16 cellular contexts compared by ENCODE assay signal in genomic region chr1:184487561-184488200, GRCh38.
DNase-seq lines count a peak whose midpoint lies in the region; ATAC-seq, FAIRE-seq and TF ChIP-seq lines count a peak whose summit lies in the region.
"Had no signal": no experiment of that assay in that cellular context is flagged by ENCODE, and none has a peak within 500 bp of the region (broad histone marks: within the 10 kb centered on the region; RNA-seq: fewer than 3 reads in every experiment).

No MANE protein-coding gene starts in this region.

- DNase-seq in HCEC 1CT (peak; percentile 80), fibroblast of villous mesenchyme (ENCODE audit: low read depth) (peak; percentile 62), SK-N-DZ (ENCODE audit: low spot score) (no peak), hepatic stellate cell (ENCODE audit: low spot score) (no peak)
- DNase-seq in naive thymus-derived CD4-positive, alpha-beta T cell = no peak
- DNase-seq: Calu3; CD4-positive, alpha-beta T cell; DMS79; GM23248; NCI-H1694; NCI-H2107; PC-9 had no signal

- no peaks in the 10 kb centered on the region for H3K36me3 Mint-ChIP-seq in naive thymus-derived CD4-positive, alpha-beta T cell

- no peaks in the 10 kb centered on the region for H3K9me3 Mint-ChIP-seq in naive thymus-derived CD4-positive, alpha-beta T cell
- H3K9me3 Mint-ChIP-seq: CD4-positive, alpha-beta T cell had no signal

- TF ChIP-seq CTCF in fibroblast of villous mesenchyme (IDR thresholded peaks at IDR 0.05; ENCODE audit: insufficient read depth, low read depth, low read length) = no peak

- no peak overlapping the region for H3K9ac ChIP-seq in skeletal muscle tissue (ENCODE audit: low read depth in 1 of 3, low read length in 3 of 3)
- H3K9ac ChIP-seq: GM23248 had no signal

- H3K27me3 Mint-ChIP-seq in naive thymus-derived CD4-positive, alpha-beta T cell = peaks cover 0 to 6% (median 0%) of the 10 kb centered on the region in 5 donors
- H3K27me3 Mint-ChIP-seq: B cell; CD4-positive, alpha-beta T cell had no signal

- CTCF ChIA-PET in naive thymus-derived CD4-positive, alpha-beta T cell (lab: Charles Lee) = no interaction called here

- no peaks in the 10 kb centered on the region for H3K27me3 ChIP-seq in skeletal muscle tissue (ENCODE audit: control insufficient read depth in 3 of 3, insufficient read depth in 3 of 3, low read length in 3 of 3)
- H3K27me3 ChIP-seq in naive thymus-derived CD4-positive, alpha-beta T cell (ENCODE audit: control insufficient read depth in 2 of 2, insufficient read depth in 2 of 2, low read length in 2 of 2) = no peaks in the 10 kb centered on the region

- H3K27ac Mint-ChIP-seq in naive thymus-derived CD4-positive, alpha-beta T cell = no peak overlapping the region
- H3K27ac Mint-ChIP-seq: B cell; CD4-positive, alpha-beta T cell had no signal

- intact Hi-C loops in naive thymus-derived CD4-positive, alpha-beta T cell (cut with micrococcal nuclease) = no loop called here

- H3K36me3 ChIP-seq in skeletal muscle tissue (ENCODE audit: control insufficient read depth in 3 of 3, insufficient read depth in 3 of 3, low read length in 3 of 3) = no peaks in the 10 kb centered on the region
- no peaks in the 10 kb centered on the region for H3K36me3 ChIP-seq in naive thymus-derived CD4-positive, alpha-beta T cell (ENCODE audit: control insufficient read depth in 2 of 3, insufficient read depth in 3 of 3, low read length in 3 of 3)

- H3K27ac ChIP-seq in skeletal muscle tissue (ENCODE audit: low read depth, low read length) = peak overlapping the region; percentile 59
- H3K27ac ChIP-seq in naive thymus-derived CD4-positive, alpha-beta T cell (ENCODE audit: low read depth, low read length) = no peak overlapping the region
- H3K27ac ChIP-seq: GM23248, PC-9 had no signal

- peaks cover 63 to 80% (median 67%) of the 10 kb centered on the region in 3 donors for H3K4me1 ChIP-seq in skeletal muscle tissue (ENCODE audit: control insufficient read depth in 3 of 3, insufficient read depth in 3 of 3, low read length in 3 of 3)
- peaks cover 0 to 5% of the 10 kb centered on the region in 2 donors for H3K4me1 ChIP-seq in naive thymus-derived CD4-positive, alpha-beta T cell (ENCODE audit: control insufficient read depth in 2 of 2, insufficient read depth in 2 of 2, low read length in 2 of 2)

- FAIRE-seq in TTC549 (lab: Jason Lieb, UNC) = peak; percentile 26
- FAIRE-seq: G401.6 had no signal

- H3K4me3 ChIP-seq in fibroblast of villous mesenchyme (ENCODE audit: low read depth, low read length) (no peak overlapping the region), skeletal muscle tissue (ENCODE audit: low read length in 3 of 3) (no peak overlapping the region)
- H3K4me3 ChIP-seq in naive thymus-derived CD4-positive, alpha-beta T cell (ENCODE audit: low read length) = no peak overlapping the region
- H3K4me3 ChIP-seq: GM23248, PC-9 had no signal

- H3K4me3 Mint-ChIP-seq in naive thymus-derived CD4-positive, alpha-beta T cell = no peak overlapping the region
- H3K4me3 Mint-ChIP-seq: B cell; CD4-positive, alpha-beta T cell had no signal

- no peak for ATAC-seq in naive thymus-derived CD4-positive, alpha-beta T cell

- peaks cover 0 to 14% (median 7%) of the 10 kb centered on the region in 7 donors for H3K4me1 Mint-ChIP-seq in naive thymus-derived CD4-positive, alpha-beta T cell

- POLR2A ChIA-PET in naive thymus-derived CD4-positive, alpha-beta T cell (lab: Charles Lee) = no interaction called here

- no peaks in the 10 kb centered on the region for H3K9me3 ChIP-seq in skeletal muscle tissue (ENCODE audit: control insufficient read depth in 3 of 3, low read length in 3 of 3)
- no peaks in the 10 kb centered on the region for H3K9me3 ChIP-seq in naive thymus-derived CD4-positive, alpha-beta T cell (ENCODE audit: control insufficient read depth in 2 of 3, low read length in 3 of 3)

Comparison
In these comparisons a context has a peak if more than half of its experiments do, and no peak if none do; other contexts are left out.
1. DNase-seq: peak in HCEC 1CT (single experiment) and fibroblast of villous mesenchyme (single experiment); none in SK-N-DZ (single experiment), hepatic stellate cell (single experiment) and naive thymus-derived CD4-positive, alpha-beta T cell (0 of 9).